Comparison of ENCODE assay signal across 1 cellular context in the genomic region with DNA sequence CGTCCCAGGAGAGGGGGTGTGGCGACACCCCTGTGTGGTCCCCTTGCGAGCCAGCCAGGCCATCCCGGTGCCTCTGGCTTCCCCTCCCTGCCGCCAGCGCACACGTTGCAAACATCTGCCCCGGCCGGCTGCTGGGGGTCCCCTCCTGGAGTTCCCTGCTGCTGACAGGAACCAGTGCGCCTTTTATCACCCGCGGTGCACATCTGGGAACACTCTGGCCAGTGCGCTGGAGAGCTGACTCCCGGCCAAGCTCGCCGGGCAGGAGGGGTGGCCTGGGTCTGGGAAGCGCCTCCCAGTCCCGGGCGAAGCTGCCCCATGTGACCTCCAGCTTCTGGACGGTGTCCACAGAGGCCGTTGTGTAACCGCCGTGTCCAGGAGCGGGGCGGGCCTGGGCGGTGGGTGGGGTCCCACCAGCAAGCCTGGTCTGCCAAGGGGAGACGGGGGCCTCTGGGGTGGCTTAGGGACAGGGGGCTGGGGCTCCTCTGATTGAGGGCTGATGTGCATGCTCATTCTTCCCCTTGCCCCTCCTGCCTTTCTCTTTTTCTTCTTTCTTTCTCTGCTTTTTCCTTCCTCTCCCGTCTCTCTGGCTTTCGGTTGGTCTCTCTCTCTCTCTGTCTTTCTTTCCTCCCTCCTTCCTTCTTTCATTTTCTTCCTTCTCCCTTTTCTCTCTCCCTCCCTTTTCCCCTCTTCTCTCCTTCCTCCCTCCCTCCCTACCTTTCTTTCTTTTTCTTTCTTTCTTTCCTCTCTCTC.
A peak's percentile ranks its signal among the peaks of the same experiment; 100 is the strongest.
TF ChIP-seq lines count a peak whose summit lies in the region.

No MANE protein-coding gene starts in this region.

TF ChIP-seq in SK-N-SH, 30 proteins besides CTCF, POLR2A, EP300 and RAD21 (continued from another document):
- TF ChIP-seq, protein P1, sequence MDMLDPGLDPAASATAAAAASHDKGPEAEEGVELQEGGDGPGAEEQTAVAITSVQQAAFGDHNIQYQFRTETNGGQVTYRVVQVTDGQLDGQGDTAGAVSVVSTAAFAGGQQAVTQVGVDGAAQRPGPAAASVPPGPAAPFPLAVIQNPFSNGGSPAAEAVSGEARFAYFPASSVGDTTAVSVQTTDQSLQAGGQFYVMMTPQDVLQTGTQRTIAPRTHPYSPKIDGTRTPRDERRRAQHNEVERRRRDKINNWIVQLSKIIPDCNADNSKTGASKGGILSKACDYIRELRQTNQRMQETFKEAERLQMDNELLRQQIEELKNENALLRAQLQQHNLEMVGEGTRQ (IDR thresholded peaks at IDR 0.05; ENCODE audit: borderline replicate concordance, low read depth, low read length): peak; percentile 73
- no peak for TF ChIP-seq FOXM1 (IDR thresholded peaks at IDR 0.05; ENCODE audit: low read depth)
- TF ChIP-seq, protein P2, sequence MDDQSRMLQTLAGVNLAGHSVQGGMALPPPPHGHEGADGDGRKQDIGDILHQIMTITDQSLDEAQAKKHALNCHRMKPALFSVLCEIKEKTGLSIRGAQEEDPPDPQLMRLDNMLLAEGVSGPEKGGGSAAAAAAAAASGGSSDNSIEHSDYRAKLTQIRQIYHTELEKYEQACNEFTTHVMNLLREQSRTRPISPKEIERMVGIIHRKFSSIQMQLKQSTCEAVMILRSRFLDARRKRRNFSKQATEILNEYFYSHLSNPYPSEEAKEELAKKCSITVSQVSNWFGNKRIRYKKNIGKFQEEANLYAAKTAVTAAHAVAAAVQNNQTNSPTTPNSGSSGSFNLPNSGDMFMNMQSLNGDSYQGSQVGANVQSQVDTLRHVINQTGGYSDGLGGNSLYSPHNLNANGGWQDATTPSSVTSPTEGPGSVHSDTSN (IDR thresholded peaks at IDR 0.05): no peak
- peak; percentile 52; the same call in 1 of the 2 replicates for TF ChIP-seq MXI1 (IDR thresholded peaks at IDR 0.05; ENCODE audit: low read depth, low read length)
- TF ChIP-seq, protein P3, sequence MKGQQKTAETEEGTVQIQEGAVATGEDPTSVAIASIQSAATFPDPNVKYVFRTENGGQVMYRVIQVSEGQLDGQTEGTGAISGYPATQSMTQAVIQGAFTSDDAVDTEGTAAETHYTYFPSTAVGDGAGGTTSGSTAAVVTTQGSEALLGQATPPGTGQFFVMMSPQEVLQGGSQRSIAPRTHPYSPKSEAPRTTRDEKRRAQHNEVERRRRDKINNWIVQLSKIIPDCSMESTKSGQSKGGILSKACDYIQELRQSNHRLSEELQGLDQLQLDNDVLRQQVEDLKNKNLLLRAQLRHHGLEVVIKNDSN (IDR thresholded peaks at IDR 0.05; ENCODE audit: borderline replicate concordance, low read depth): peak; percentile 91
- TF ChIP-seq, protein P4, sequence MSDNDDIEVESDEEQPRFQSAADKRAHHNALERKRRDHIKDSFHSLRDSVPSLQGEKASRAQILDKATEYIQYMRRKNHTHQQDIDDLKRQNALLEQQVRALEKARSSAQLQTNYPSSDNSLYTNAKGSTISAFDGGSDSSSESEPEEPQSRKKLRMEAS (IDR thresholded peaks at IDR 0.05; ENCODE audit: low read depth): peak; percentile 53; the same call in 1 of the 2 replicates
- TF ChIP-seq JUND (IDR thresholded peaks at IDR 0.05): no peak
- TF ChIP-seq RFX5 (IDR thresholded peaks at IDR 0.05; ENCODE audit: low read length): no peak
- TF ChIP-seq SIN3A (IDR thresholded peaks at IDR 0.05; ENCODE audit: borderline replicate concordance, low read depth, low read length): no peak
- TF ChIP-seq NRF1 (IDR thresholded peaks at IDR 0.05; ENCODE audit: low read depth, low read length): no peak
- no peak for TF ChIP-seq TEAD4 (IDR thresholded peaks at IDR 0.05; ENCODE audit: borderline replicate concordance, insufficient read depth)
- peak; percentile 77 for TF ChIP-seq POLR2AphosphoS5 (IDR thresholded peaks at IDR 0.05; ENCODE audit: low read depth, low read length)
- peak; percentile 88; the same call in 1 of the 2 replicates for TF ChIP-seq FOXJ3 (CRISPR knock-in tag; IDR thresholded peaks at IDR 0.05)
- no peak for TF ChIP-seq EZH2phosphoT487 (IDR thresholded peaks at IDR 0.05; ENCODE audit: borderline replicate concordance, low read depth)
- TF ChIP-seq, protein P5, sequence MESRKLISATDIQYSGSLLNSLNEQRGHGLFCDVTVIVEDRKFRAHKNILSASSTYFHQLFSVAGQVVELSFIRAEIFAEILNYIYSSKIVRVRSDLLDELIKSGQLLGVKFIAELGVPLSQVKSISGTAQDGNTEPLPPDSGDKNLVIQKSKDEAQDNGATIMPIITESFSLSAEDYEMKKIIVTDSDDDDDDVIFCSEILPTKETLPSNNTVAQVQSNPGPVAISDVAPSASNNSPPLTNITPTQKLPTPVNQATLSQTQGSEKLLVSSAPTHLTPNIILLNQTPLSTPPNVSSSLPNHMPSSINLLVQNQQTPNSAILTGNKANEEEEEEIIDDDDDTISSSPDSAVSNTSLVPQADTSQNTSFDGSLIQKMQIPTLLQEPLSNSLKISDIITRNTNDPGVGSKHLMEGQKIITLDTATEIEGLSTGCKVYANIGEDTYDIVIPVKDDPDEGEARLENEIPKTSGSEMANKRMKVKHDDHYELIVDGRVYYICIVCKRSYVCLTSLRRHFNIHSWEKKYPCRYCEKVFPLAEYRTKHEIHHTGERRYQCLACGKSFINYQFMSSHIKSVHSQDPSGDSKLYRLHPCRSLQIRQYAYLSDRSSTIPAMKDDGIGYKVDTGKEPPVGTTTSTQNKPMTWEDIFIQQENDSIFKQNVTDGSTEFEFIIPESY (IDR thresholded peaks at IDR 0.05; ENCODE audit: borderline replicate concordance, low read depth): no peak
- TF ChIP-seq RCOR1 (IDR thresholded peaks at IDR 0.05; ENCODE audit: low read length): peak; percentile 85
- no peak for TF ChIP-seq GABPA (IDR thresholded peaks at IDR 0.05; ENCODE audit: low read depth)
- peak; percentile 91 for TF ChIP-seq TCF12 (IDR thresholded peaks at IDR 0.05)
- no peak for TF ChIP-seq MEF2A (IDR thresholded peaks at IDR 0.05; ENCODE audit: borderline replicate concordance, low read depth)
